ENCODE assay signal across 9 cellular contexts in the genomic region with DNA sequence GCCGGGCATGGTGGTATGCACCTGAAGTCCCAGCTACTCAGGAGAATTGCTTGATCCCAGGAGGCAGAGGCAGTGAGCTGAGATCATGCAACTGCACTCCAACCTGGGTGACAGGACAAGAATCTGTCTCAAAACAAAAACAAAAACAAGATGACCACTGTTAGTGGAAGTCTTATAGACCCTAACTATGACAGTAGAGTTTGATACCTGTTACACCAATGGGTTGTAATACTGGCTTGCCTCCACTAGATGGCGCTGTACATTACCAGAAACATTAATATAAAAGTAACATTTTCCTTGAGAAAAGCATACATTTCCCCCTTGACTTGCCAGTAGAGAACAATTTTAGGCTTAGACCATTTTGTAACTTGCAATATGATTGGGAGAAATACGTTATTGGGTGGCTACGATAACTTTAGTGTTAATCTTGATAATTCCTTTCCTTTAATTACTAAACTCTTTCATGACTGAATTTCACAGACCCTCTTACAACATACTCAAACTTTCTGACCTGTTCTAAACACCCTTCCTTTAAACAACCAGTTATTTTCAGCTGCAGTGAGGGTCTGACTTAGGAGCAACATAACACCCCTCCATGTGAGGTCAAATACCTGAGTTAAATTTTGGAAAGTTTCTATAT. TPM values are rescaled to one million over a fixed set of nuclear protein-coding genes. Genes with fewer than 3 reads are reported as not detected.
DNase-seq lines count a peak whose midpoint lies in the region; ATAC-seq, FAIRE-seq and TF ChIP-seq lines count a peak whose summit lies in the region.
"Had no signal": no experiment of that assay in that cellular context is flagged by ENCODE, and none has a peak within 500 bp of the region (broad histone marks: within the 10 kb centered on the region; RNA-seq: fewer than 3 reads in every experiment).

No MANE protein-coding gene starts in this region.

- H3K4me3 Mint-ChIP-seq in Calu3 (ENCODE audit: low read depth, unreplicated experiment) (no peak overlapping the region), HFFc6 (no peak overlapping the region), astrocyte (ENCODE audit: unreplicated experiment) (no peak overlapping the region)
- H3K4me3 Mint-ChIP-seq in activated T-helper 2 cell treated with anti-CD3 and anti-CD28 coated beads, Interferon-gamma antibody, Interleukin-2, Interleukin-4, amounts not matched to agents 10 μg/mL and 5 μg/mL and 100 μg/mL, durations not matched to agents 14 hours and 24 hours and 36 hours (ENCODE audit: low read depth), result no peak overlapping the region

- CTCF ChIA-PET in Calu3 (lab: Charles Lee), result interaction anchor here (0.6 to 0.8 kb wide), 4 partner anchors 81 to 1333 kb away, joined by 3 to 5 read pairs (median 3); no protein-coding TSS in a partner anchor
- CTCF ChIA-PET in RWPE1 (lab: Yijun Ruan, JAX), result interaction anchor here (0.6 to 0.8 kb wide), 4 partner anchors 87 to 926 kb away, joined by 3 to 4 read pairs (median 3); no protein-coding TSS in a partner anchor

- H3K4me1 ChIP-seq in astrocyte (ENCODE audit: insufficient read depth, low read length), result no peaks in the 10 kb centered on the region

- no peak overlapping the region for H3K4me3 ChIP-seq in astrocyte (ENCODE audit: insufficient read depth, low read depth, low read length)

- peaks cover 5% of the 10 kb centered on the region for H3K9me3 Mint-ChIP-seq in Calu3 (ENCODE audit: low read depth, unreplicated experiment)
- peaks cover 4% of the 10 kb centered on the region; the same call in 1 of the 2 replicates for H3K9me3 Mint-ChIP-seq in HFFc6
- peaks cover 6% of the 10 kb centered on the region for H3K9me3 Mint-ChIP-seq in astrocyte (ENCODE audit: unreplicated experiment)
- no peaks in the 10 kb centered on the region for H3K9me3 Mint-ChIP-seq in activated T-helper 2 cell treated with anti-CD3 and anti-CD28 coated beads, Interferon-gamma antibody, Interleukin-2, Interleukin-4, amounts not matched to agents 10 μg/mL and 5 μg/mL and 100 μg/mL, durations not matched to agents 14 hours and 24 hours and 36 hours

- no peaks in the 10 kb centered on the region for H3K4me1 Mint-ChIP-seq in Calu3 (ENCODE audit: low read depth, unreplicated experiment)
- no peaks in the 10 kb centered on the region for H3K4me1 Mint-ChIP-seq in HFFc6 (ENCODE audit: low read depth)
- H3K4me1 Mint-ChIP-seq in astrocyte (ENCODE audit: low read depth, unreplicated experiment), result no peaks in the 10 kb centered on the region
- no peaks in the 10 kb centered on the region for H3K4me1 Mint-ChIP-seq in activated T-helper 2 cell treated with anti-CD3 and anti-CD28 coated beads, Interferon-gamma antibody, Interleukin-2, Interleukin-4, amounts not matched to agents 10 μg/mL and 5 μg/mL and 100 μg/mL, durations not matched to agents 14 hours and 24 hours and 36 hours (ENCODE audit: low read depth)

- peaks cover under 1% of the 10 kb centered on the region for H3K27me3 Mint-ChIP-seq in Calu3 (ENCODE audit: unreplicated experiment)
- peaks cover 5% of the 10 kb centered on the region; the same call in 1 of the 2 replicates for H3K27me3 Mint-ChIP-seq in HFFc6 (ENCODE audit: insufficient read depth)
- H3K27me3 Mint-ChIP-seq in astrocyte (ENCODE audit: low read depth, unreplicated experiment), result no peaks in the 10 kb centered on the region
- no peaks in the 10 kb centered on the region for H3K27me3 Mint-ChIP-seq in activated T-helper 2 cell treated with anti-CD3 and anti-CD28 coated beads, Interferon-gamma antibody, Interleukin-2, Interleukin-4, amounts not matched to agents 10 μg/mL and 5 μg/mL and 100 μg/mL, durations not matched to agents 14 hours and 24 hours and 36 hours (ENCODE audit: low read depth)

- no peaks in the 10 kb centered on the region for H3K36me3 ChIP-seq in astrocyte (ENCODE audit: insufficient read depth, low read length)

- H3K27ac ChIP-seq in RWPE1 (no peak overlapping the region), astrocyte (ENCODE audit: low read depth, low read length) (no peak overlapping the region)

- H3K27me3 ChIP-seq in astrocyte (ENCODE audit: insufficient read depth, low read length), result no peaks in the 10 kb centered on the region

- H3K79me2 ChIP-seq in astrocyte (ENCODE audit: insufficient read depth, low read length), result no peaks in the 10 kb centered on the region

- H3K4me2 ChIP-seq in astrocyte (ENCODE audit: low read length), result no peak overlapping the region

- ATAC-seq in left lobe of liver, result peak; percentile 61
- ATAC-seq in GM21717 (IDR thresholded peaks at IDR 0.05; ENCODE audit: unreplicated experiment), result no peak

- intact Hi-C loops in Calu3 (cut with micrococcal nuclease; ENCODE audit: unreplicated experiment), result loop anchor here (1.0 kb wide), 2 partner anchors 78 to 236 kb away; no protein-coding TSS in a partner anchor
- intact Hi-C loops in activated T-helper 2 cell treated with anti-CD3 and anti-CD28 coated beads, Interferon-gamma antibody, Interleukin-2, Interleukin-4, amounts not matched to agents 10 μg/mL and 5 μg/mL and 100 μg/mL, durations not matched to agents 14 hours and 24 hours and 36 hours (cut with micrococcal nuclease), result loop anchor here (1.0 to 2.0 kb wide), 2 partner anchors 78 to 216 kb away; no protein-coding TSS in a partner anchor

- H3K36me3 Mint-ChIP-seq in Calu3 (ENCODE audit: insufficient read depth, unreplicated experiment) (no peaks in the 10 kb centered on the region), HFFc6 (ENCODE audit: low read depth) (no peaks in the 10 kb centered on the region), astrocyte (ENCODE audit: low read depth, unreplicated experiment) (no peaks in the 10 kb centered on the region)
- no peaks in the 10 kb centered on the region for H3K36me3 Mint-ChIP-seq in activated T-helper 2 cell treated with anti-CD3 and anti-CD28 coated beads, Interferon-gamma antibody, Interleukin-2, Interleukin-4, amounts not matched to agents 10 μg/mL and 5 μg/mL and 100 μg/mL, durations not matched to agents 14 hours and 24 hours and 36 hours (ENCODE audit: low read depth)

- H3K9me3 ChIP-seq in astrocyte (ENCODE audit: insufficient read depth, low read depth, low read length), result no peaks in the 10 kb centered on the region

- no TSS peak for BruUV-seq in Calu3 (replicated peaks; lab: Mats Ljungman, UMichigan)

- no peak for FAIRE-seq in astrocyte (lab: Jason Lieb, UNC)

- no peak overlapping the region for H3K9ac ChIP-seq in astrocyte (ENCODE audit: low read length)

- H4K20me1 ChIP-seq in astrocyte (ENCODE audit: insufficient read depth, low read length), result no peaks in the 10 kb centered on the region

- DNase-seq in Calu3 (peak; percentile 41), HFFc6 (peak; percentile 4), RWPE1 (ENCODE audit: low spot score) (no peak), astrocyte (ENCODE audit: low read depth) (peak; percentile 11), left lobe of liver (ENCODE audit: low spot score) (no peak)
- peak; percentile 20 for DNase-seq in stimulated activated CD8-positive, alpha-beta memory T cell treated with anti-CD3 and anti-CD28 coated beads, Interleukin-15, amount 100 ng/mL, for 1 hour (ENCODE audit: low read depth)
- DNase-seq in activated T-helper 2 cell treated with anti-CD3 and anti-CD28 coated beads, Interferon-gamma antibody, Interleukin-2, Interleukin-4, amounts not matched to agents 10 μg/mL and 5 μg/mL and 100 μg/mL, durations not matched to agents 14 hours and 24 hours and 36 hours (ENCODE audit: low spot score), result no peak

- POLR2A ChIA-PET in RWPE1 (lab: Yijun Ruan, JAX; ENCODE audit: low non-redundant PET), result no interaction called here

- TF ChIP-seq CTCF in Calu3 (IDR thresholded peaks at IDR 0.05; ENCODE audit: unreplicated experiment), result peak; percentile 89
- TF ChIP-seq CTCF in HFFc6 (IDR thresholded peaks at IDR 0.05), result peak; percentile 95
- TF ChIP-seq CTCF in RWPE1 (conservative IDR thresholded peaks at IDR 0.05; ENCODE audit: low read depth), result peak; percentile 82
- TF ChIP-seq CTCF in astrocyte (IDR thresholded peaks at IDR 0.05; ENCODE audit: insufficient read depth, low read depth, low read length), result peak; percentile 91

- no peak overlapping the region for H2AFZ ChIP-seq in astrocyte (ENCODE audit: low read depth, low read length)

- H3K27ac Mint-ChIP-seq in Calu3 (ENCODE audit: unreplicated experiment), result no peak overlapping the region
- H3K27ac Mint-ChIP-seq in HFFc6, result no peak overlapping the region
- no peak overlapping the region for H3K27ac Mint-ChIP-seq in astrocyte (ENCODE audit: unreplicated experiment)
- no peak overlapping the region for H3K27ac Mint-ChIP-seq in activated T-helper 2 cell treated with anti-CD3 and anti-CD28 coated beads, Interferon-gamma antibody, Interleukin-2, Interleukin-4, amounts not matched to agents 10 μg/mL and 5 μg/mL and 100 μg/mL, durations not matched to agents 14 hours and 24 hours and 36 hours

RNA-seq across cellular contexts. Expression of a gene that starts 19.5 kb away (rescaled TPM):
- total RNA-seq in Calu3 (2022) (not detected in 2 replicates), astrocyte (not detected in 2 replicates), left lobe of liver (not detected)
- total RNA-seq in HFFc6 (2021; fragmentation: NEBNext Ultra II Directional; extraction: Animal tissue kit (Norgen Biotek cat#: 25700)), result not detected
- total RNA-seq in activated T-helper 2 cell treated with anti-CD3 and anti-CD28 coated beads, Interferon-gamma antibody, Interleukin-2, Interleukin-4, amounts not matched to agents 10 μg/mL and 5 μg/mL and 100 μg/mL, durations not matched to agents 14 hours and 24 hours and 36 hours, result not detected in 2 replicates
- total RNA-seq: activated CD8-positive, alpha-beta memory T cell treated with anti-CD3 and anti-CD28 coated beads for 36 hours had no signal

RNA-seq across cellular contexts. Expression of a gene that starts 56.8 kb away (rescaled TPM):
- total RNA-seq in Calu3 (2022) (11.1 and 22.0 TPM in 2 replicates), astrocyte (17.0 and 17.7 TPM in 2 replicates), left lobe of liver (2.7 TPM)
- total RNA-seq in HFFc6 (2021; fragmentation: NEBNext Ultra II Directional; extraction: Animal tissue kit (Norgen Biotek cat#: 25700)), result not detected
- total RNA-seq in activated T-helper 2 cell treated with anti-CD3 and anti-CD28 coated beads, Interferon-gamma antibody, Interleukin-2, Interleukin-4, amounts not matched to agents 10 μg/mL and 5 μg/mL and 100 μg/mL, durations not matched to agents 14 hours and 24 hours and 36 hours, result 4.2 and 4.3 TPM in 2 replicates

Comparison
In these comparisons a context has a peak if more than half of its experiments do, and no peak if none do; other contexts are left out.
1. DNase-seq: peak in Calu3 (single experiment), HFFc6 (single experiment), astrocyte (single experiment) and stimulated activated CD8-positive, alpha-beta memory T cell treated with anti-CD3 and anti-CD28 coated beads, Interleukin-15, amount 100 ng/mL, for 1 hour (single experiment); none in RWPE1 (single experiment), left lobe of liver (single experiment) and activated T-helper 2 cell treated with anti-CD3 and anti-CD28 coated beads, Interferon-gamma antibody, Interleukin-2, Interleukin-4, amounts not matched to agents 10 μg/mL and 5 μg/mL and 100 μg/mL, durations not matched to agents 14 hours and 24 hours and 36 hours (single experiment).
2. Peak in every context shown above with its lines, with median percentiles within 50 percentile points of each other: CTCF ChIP-seq.